Comparison of ENCODE assay signal across 12 cellular contexts in the genomic region with DNA sequence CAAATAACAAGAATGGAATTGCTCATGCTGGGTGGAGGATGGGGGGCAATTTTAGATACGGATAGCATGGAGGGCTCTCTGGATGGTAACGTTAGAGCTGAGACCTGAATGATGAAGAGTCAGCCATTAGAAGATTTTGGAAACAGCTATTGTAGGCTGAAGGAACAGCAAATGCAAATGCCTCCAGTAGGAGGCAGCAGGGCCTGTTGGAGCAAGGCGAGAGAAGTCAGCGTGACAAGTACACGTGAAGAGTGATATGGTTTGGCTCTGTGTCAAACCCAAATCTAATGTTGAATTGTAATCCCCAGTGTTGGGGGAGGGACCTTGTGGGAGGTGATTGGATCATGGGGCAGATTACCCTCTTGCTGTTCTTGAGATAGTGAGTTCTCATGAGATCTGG. TPM values are rescaled to one million over a fixed set of nuclear protein-coding genes. Genes with fewer than 3 reads are reported as not detected.
A peak's percentile ranks its signal among the peaks of the same experiment; 100 is the strongest.
DNase-seq lines count a peak whose midpoint lies in the region; ATAC-seq and TF ChIP-seq lines count a peak whose summit lies in the region.
"Had no signal": no experiment of that assay in that cellular context is flagged by ENCODE, and none has a peak within 500 bp of the region (broad histone marks: within the 10 kb centered on the region; RNA-seq: fewer than 3 reads in every experiment).

No MANE protein-coding gene starts in this region.

- BruUV-seq in Panc1 (replicated peaks; lab: Mats Ljungman, UMichigan): no TSS peak

- no peaks in the 10 kb centered on the region for H3K4me1 Mint-ChIP-seq in activated naive CD8-positive, alpha-beta T cell treated with anti-CD3 and anti-CD28 coated beads, Interleukin-2, amount 50 U/mL, for 24 hours
- no peaks in the 10 kb centered on the region for H3K4me1 Mint-ChIP-seq in CD4-positive, alpha-beta T cell (ENCODE audit: low read depth)
- H3K4me1 Mint-ChIP-seq: CD4-positive, CD25-positive, alpha-beta regulatory T cell had no signal

- H3K4me1 ChIP-seq in cardiac muscle cell (ENCODE audit: low read depth): peaks cover 6% of the 10 kb centered on the region
- no peaks in the 10 kb centered on the region for H3K4me1 ChIP-seq in Panc1 (ENCODE audit: control insufficient read depth, insufficient read depth, low read length)
- no peaks in the 10 kb centered on the region for H3K4me1 ChIP-seq in transverse colon
- H3K4me1 ChIP-seq: SJSA1 had no signal

- no peaks in the 10 kb centered on the region for H3K36me3 ChIP-seq in cardiac muscle cell
- no peaks in the 10 kb centered on the region for H3K36me3 ChIP-seq in Panc1 (ENCODE audit: control insufficient read depth, insufficient read depth, low read length)
- no peaks in the 10 kb centered on the region for H3K36me3 ChIP-seq in transverse colon
- H3K36me3 ChIP-seq: SJSA1 had no signal

- no peak for TF ChIP-seq POLR2A in transverse colon (IDR thresholded peaks at IDR 0.05)

- no peak overlapping the region for H3K27ac Mint-ChIP-seq in activated naive CD8-positive, alpha-beta T cell treated with anti-CD3 and anti-CD28 coated beads, Interleukin-2, amount 50 U/mL, for 24 hours
- no peak overlapping the region for H3K27ac Mint-ChIP-seq in CD4-positive, alpha-beta T cell
- H3K27ac Mint-ChIP-seq: CD4-positive, CD25-positive, alpha-beta regulatory T cell had no signal

- H3K27me3 Mint-ChIP-seq in activated naive CD8-positive, alpha-beta T cell treated with anti-CD3 and anti-CD28 coated beads, Interleukin-2, amount 50 U/mL, for 24 hours: no peaks in the 10 kb centered on the region
- H3K27me3 Mint-ChIP-seq in CD4-positive, alpha-beta T cell: no peaks in the 10 kb centered on the region
- H3K27me3 Mint-ChIP-seq: CD4-positive, CD25-positive, alpha-beta regulatory T cell had no signal

- H3K9me3 ChIP-seq in cardiac muscle cell (ENCODE audit: low read depth): no peaks in the 10 kb centered on the region
- H3K9me3 ChIP-seq in Panc1 (ENCODE audit: control insufficient read depth, insufficient read depth, low read depth, low read length): no peaks in the 10 kb centered on the region
- H3K9me3 ChIP-seq in transverse colon: no peaks in the 10 kb centered on the region
- H3K9me3 ChIP-seq in CD4-positive, alpha-beta T cell (ENCODE audit: control insufficient read depth, low read length): no peaks in the 10 kb centered on the region
- H3K9me3 ChIP-seq: SJSA1 had no signal

- in situ Hi-C loops in Panc1 (cut with HindIII; ENCODE audit: low pct_unique_long_range_greater_than_20kb, low sequenced_read_pairs) (no loop called here), transverse colon (cut with MboI; ENCODE audit: low pct_ligation_motif_present in 1 of 4, low pct_unique_long_range_greater_than_20kb in 1 of 4, low sequenced_read_pairs in 3 of 4) (no loop called here)

- WGBS in transverse colon (ENCODE audit: low coverage in 1 of 2), 2 donors: 62 to 65% methylated on average over 5 of the region's 5 CpGs

- ATAC-seq in Right ventricle myocardium superior (ENCODE audit: poor library complexity) (no peak), Panc1 (no peak), GM18858 (IDR thresholded peaks at IDR 0.05; ENCODE audit: unreplicated experiment) (no peak)
- no peak for ATAC-seq in activated naive CD8-positive, alpha-beta T cell treated with anti-CD3 and anti-CD28 coated beads, Interleukin-2, amount 50 U/mL, for 24 hours
- no peak for ATAC-seq in CD4-positive, alpha-beta T cell (ENCODE audit: poor library complexity)
- ATAC-seq: stimulated activated naive CD8-positive, alpha-beta T cell treated with anti-CD3 and anti-CD28 coated beads, Interleukin-15, Interleukin-2, amounts not matched to agents 100 U/mL and 50 U/mL, for 24 hours had no signal

- POLR2A ChIA-PET in Panc1 (lab: Charles Lee): no interaction called here
- POLR2A ChIA-PET in CD4-positive, alpha-beta T cell (lab: Charles Lee): no interaction called here

- no peak overlapping the region for H3K4me3 Mint-ChIP-seq in activated naive CD8-positive, alpha-beta T cell treated with anti-CD3 and anti-CD28 coated beads, Interleukin-2, amount 50 U/mL, for 24 hours
- no peak overlapping the region for H3K4me3 Mint-ChIP-seq in CD4-positive, alpha-beta T cell
- H3K4me3 Mint-ChIP-seq: CD4-positive, CD25-positive, alpha-beta regulatory T cell had no signal

- H3K9me3 Mint-ChIP-seq in activated naive CD8-positive, alpha-beta T cell treated with anti-CD3 and anti-CD28 coated beads, Interleukin-2, amount 50 U/mL, for 24 hours: peaks cover 16% of the 10 kb centered on the region
- H3K9me3 Mint-ChIP-seq in CD4-positive, alpha-beta T cell: peaks cover 12% of the 10 kb centered on the region

- peaks cover 2% of the 10 kb centered on the region for H3K36me3 Mint-ChIP-seq in activated naive CD8-positive, alpha-beta T cell treated with anti-CD3 and anti-CD28 coated beads, Interleukin-2, amount 50 U/mL, for 24 hours (ENCODE audit: low read depth)
- no peaks in the 10 kb centered on the region for H3K36me3 Mint-ChIP-seq in CD4-positive, alpha-beta T cell (ENCODE audit: low read depth)
- H3K36me3 Mint-ChIP-seq: CD4-positive, CD25-positive, alpha-beta regulatory T cell had no signal

- CTCF ChIA-PET in Panc1 (lab: Charles Lee): no interaction called here
- CTCF ChIA-PET in CD4-positive, alpha-beta T cell (lab: Charles Lee): no interaction called here

- no peaks in the 10 kb centered on the region for H3K27me3 ChIP-seq in cardiac muscle cell
- no peaks in the 10 kb centered on the region for H3K27me3 ChIP-seq in Panc1 (ENCODE audit: control insufficient read depth, insufficient read depth, low read length)
- no peaks in the 10 kb centered on the region for H3K27me3 ChIP-seq in transverse colon
- H3K27me3 ChIP-seq in CD4-positive, alpha-beta T cell (ENCODE audit: control insufficient read depth, insufficient read depth, low read length): no peaks in the 10 kb centered on the region
- H3K27me3 ChIP-seq: SJSA1 had no signal

- no peak for TF ChIP-seq EP300 in transverse colon (IDR thresholded peaks at IDR 0.05; ENCODE audit: low read depth)

- H3K27ac ChIP-seq in cardiac muscle cell (no peak overlapping the region), Panc1 (ENCODE audit: low read length) (no peak overlapping the region), transverse colon (no peak overlapping the region)
- no peak overlapping the region for H3K27ac ChIP-seq in CD4-positive, alpha-beta T cell (ENCODE audit: low read depth, low read length)
- H3K27ac ChIP-seq: SJSA1 had no signal

- TF ChIP-seq CTCF in cardiac muscle cell (IDR thresholded peaks at IDR 0.05; ENCODE audit: low read depth, low read length): peak; percentile 55
- TF ChIP-seq CTCF in Panc1 (IDR thresholded peaks at IDR 0.05): peak; percentile 28
- peak; percentile 22 for TF ChIP-seq CTCF in fibroblast of the aortic adventitia (IDR thresholded peaks at IDR 0.05; ENCODE audit: insufficient read depth, low read length)
- peak; percentile 15 to 42 (median 27) for TF ChIP-seq CTCF in transverse colon (IDR thresholded peaks at IDR 0.05)
- TF ChIP-seq CTCF in CD4-positive, alpha-beta T cell (IDR thresholded peaks at IDR 0.05): no peak

- H3K4me3 ChIP-seq in cardiac muscle cell: no peak overlapping the region
- H3K4me3 ChIP-seq in Panc1 (ENCODE audit: low read depth in 2 of 2, low read length in 2 of 2): no peak overlapping the region
- no peak overlapping the region for H3K4me3 ChIP-seq in fibroblast of the aortic adventitia (ENCODE audit: low read depth, low read length)
- no peak overlapping the region for H3K4me3 ChIP-seq in transverse colon
- H3K4me3 ChIP-seq: SJSA1 had no signal

- DNase-seq in cardiac muscle cell (ENCODE audit: low read depth in 1 of 2, low spot score in 1 of 2): peak in 1 of 2 donors; percentile 64
- no peak for DNase-seq in Right ventricle myocardium superior
- no peak for DNase-seq in Panc1 (ENCODE audit: low read depth, low spot score)
- DNase-seq in fibroblast of the aortic adventitia (ENCODE audit: low read depth): no peak
- peak; percentile 17 for DNase-seq in transverse colon
- no peak for DNase-seq in activated naive CD8-positive, alpha-beta T cell treated with anti-CD3 and anti-CD28 coated beads, Interleukin-2, amount 50 U/mL, for 24 hours
- DNase-seq in CD4-positive, alpha-beta T cell: no peak
- DNase-seq: CD4-positive, CD25-positive, alpha-beta regulatory T cell; central memory CD4-positive, alpha-beta T cell; stimulated activated naive CD8-positive, alpha-beta T cell treated with anti-CD3 and anti-CD28 coated beads, Interleukin-15, Interleukin-2, amounts not matched to agents 100 U/mL and 50 U/mL, for 24 hours had no signal

- intact Hi-C loops in Right ventricle myocardium superior (cut with DNase I): no loop called here
- intact Hi-C loops in Panc1 (cut with micrococcal nuclease; ENCODE audit: unreplicated experiment): no loop called here
- intact Hi-C loops in transverse colon (cut with DNase I; ENCODE audit: low total_unique reads): no loop called here
- intact Hi-C loops in CD4-positive, alpha-beta T cell (cut with DNase I, micrococcal nuclease): no loop called here

RNA-seq across cellular contexts. Expression of gene SOD3, which starts 59.3 kb away (rescaled TPM):
- total RNA-seq in cardiac muscle cell (23.2 and 31.0 TPM in 2 replicates), Right ventricle myocardium superior (62.4 TPM), Panc1 (2021; ENCODE audit: unreplicated experiment) (1.0 TPM), fibroblast of the aortic adventitia (ENCODE audit: low replicate concordance) (65.3 and 75.2 TPM in 2 replicates), transverse colon (100 to 1,000 TPM in 1 of 4 donors, 10 to 100 TPM in 3; 27.7 to 112 (median 71.7) TPM)
- 26.9 and 30.2 TPM in 2 replicates for polyA plus RNA-seq in cardiac muscle cell
- polyA plus RNA-seq in Panc1 (2012; ENCODE audit: insufficient read length): 0.86 TPM
- not detected for total RNA-seq in CD4-positive, alpha-beta T cell
- total RNA-seq: CD4-positive, CD25-positive, alpha-beta regulatory T cell had no signal
- polyA plus RNA-seq: CD4-positive, CD25-positive, alpha-beta regulatory T cell had no signal

Comparison
In these comparisons a context has a peak if more than half of its experiments do, and no peak if none do; other contexts are left out.
1. RNA of gene SOD3, which starts 59.3 kb away (total RNA-seq): 27.7 to 112 TPM in transverse colon, 65.3 to 75.2 TPM in fibroblast of the aortic adventitia, 62.4 TPM in Right ventricle myocardium superior (single experiment) and 23.2 to 31.0 TPM in cardiac muscle cell; 1.0 TPM in Panc1 (single experiment) and not detected in CD4-positive, alpha-beta T cell; every median in the first group is over 10 times any median in the second.